In the genomic region with DNA sequence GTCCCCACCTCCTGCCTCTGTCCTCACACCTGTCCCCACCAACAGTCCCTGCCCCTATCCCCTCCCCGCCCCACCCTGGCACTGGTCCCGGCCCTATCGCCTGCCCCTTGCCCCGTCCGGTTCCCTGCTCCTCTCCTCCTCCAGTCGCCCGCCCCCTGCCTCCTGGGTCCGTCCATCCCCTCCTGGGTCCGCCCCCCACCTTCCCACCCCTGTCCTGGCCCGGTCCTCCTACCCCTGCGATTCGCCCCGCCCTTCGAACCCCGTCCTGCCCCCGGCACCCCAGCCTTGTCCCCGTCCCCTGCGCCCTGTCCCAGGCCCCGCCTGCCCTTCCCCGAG, we compare ENCODE assay signal across 8 cellular contexts. TPM values are rescaled to one million over a fixed set of nuclear protein-coding genes. Genes with fewer than 3 reads are reported as not detected.
DNase-seq lines count a peak whose midpoint lies in the region; ATAC-seq and TF ChIP-seq lines count a peak whose summit lies in the region.

No MANE protein-coding gene starts in this region.

- intact Hi-C loops in activated T-helper 2 cell treated with anti-CD3 and anti-CD28 coated beads, Interferon-gamma antibody, Interleukin-2, Interleukin-4, amounts not matched to agents 10 μg/mL and 5 μg/mL and 100 μg/mL, durations not matched to agents 14 hours and 24 hours and 36 hours (cut with micrococcal nuclease): loop anchor here (1.0 kb wide), 2 partner anchors 17 to 37 kb away; no protein-coding TSS in a partner anchor

- peak overlapping the region; percentile 80 for H3K4me3 Mint-ChIP-seq in GM23338
- peak overlapping the region; percentile 86 for H3K4me3 Mint-ChIP-seq in activated T-helper 2 cell treated with anti-CD3 and anti-CD28 coated beads, Interferon-gamma antibody, Interleukin-2, Interleukin-4, amounts not matched to agents 10 μg/mL and 5 μg/mL and 100 μg/mL, durations not matched to agents 14 hours and 24 hours and 36 hours (ENCODE audit: low read depth)
- H3K4me3 Mint-ChIP-seq in stimulated activated naive B cell treated with anti-CD40 and anti-IgM and Interleukin-4, amounts not matched to agents 10 μg/mL and 1 μg/mL and 100 μg/mL, for 72 hours: peak overlapping the region; percentile 93

- H2AFZ ChIP-seq in GM23338: no peak overlapping the region

- no peak overlapping the region for H3K27ac ChIP-seq in GM23338 (ENCODE audit: low read depth)

- H3K27me3 Mint-ChIP-seq in GM23338 (ENCODE audit: insufficient read depth, low read depth, poor library complexity): peaks cover 20% of the 10 kb centered on the region
- no peaks in the 10 kb centered on the region for H3K27me3 Mint-ChIP-seq in activated T-helper 2 cell treated with anti-CD3 and anti-CD28 coated beads, Interferon-gamma antibody, Interleukin-2, Interleukin-4, amounts not matched to agents 10 μg/mL and 5 μg/mL and 100 μg/mL, durations not matched to agents 14 hours and 24 hours and 36 hours (ENCODE audit: low read depth)
- no peaks in the 10 kb centered on the region for H3K27me3 Mint-ChIP-seq in stimulated activated naive B cell treated with anti-CD40 and anti-IgM and Interleukin-4, amounts not matched to agents 10 μg/mL and 1 μg/mL and 100 μg/mL, for 72 hours

- H3K4me1 ChIP-seq in GM23338 (ENCODE audit: insufficient read depth): peaks cover 3% of the 10 kb centered on the region; the same call in 1 of the 2 replicates

- peaks cover 21% of the 10 kb centered on the region for H3K79me2 ChIP-seq in GM23338 (replicated peaks; ENCODE audit: insufficient read depth)

- H3K9me3 Mint-ChIP-seq in GM23338: peaks cover 36% of the 10 kb centered on the region
- no peaks in the 10 kb centered on the region for H3K9me3 Mint-ChIP-seq in activated T-helper 2 cell treated with anti-CD3 and anti-CD28 coated beads, Interferon-gamma antibody, Interleukin-2, Interleukin-4, amounts not matched to agents 10 μg/mL and 5 μg/mL and 100 μg/mL, durations not matched to agents 14 hours and 24 hours and 36 hours
- no peaks in the 10 kb centered on the region for H3K9me3 Mint-ChIP-seq in stimulated activated naive B cell treated with anti-CD40 and anti-IgM and Interleukin-4, amounts not matched to agents 10 μg/mL and 1 μg/mL and 100 μg/mL, for 72 hours

- ATAC-seq in GM23338 (peak; percentile 64), GM19324 (IDR thresholded peaks at IDR 0.05; ENCODE audit: low FRiP score, unreplicated experiment) (no peak)
- peak; percentile 24 to 28 for ATAC-seq in stimulated activated naive B cell treated with anti-CD40 and anti-IgM and Interleukin-4, amounts not matched to agents 10 μg/mL and 1 μg/mL and 100 μg/mL, for 72 hours (replicated peaks)

- peak; percentile 39 for DNase-seq in GM23338 (ENCODE audit: low spot score)
- no peak for DNase-seq in activated T-helper 2 cell treated with anti-CD3 and anti-CD28 coated beads, Interferon-gamma antibody, Interleukin-2, Interleukin-4, amounts not matched to agents 10 μg/mL and 5 μg/mL and 100 μg/mL, durations not matched to agents 14 hours and 24 hours and 36 hours (ENCODE audit: low spot score)
- no peak for DNase-seq in stimulated activated naive B cell treated with anti-CD40 and anti-IgM and Interleukin-4, amounts not matched to agents 10 μg/mL and 1 μg/mL and 100 μg/mL, for 72 hours
- no peak for DNase-seq in NCI-H2107 (lab: John Stamatoyannopoulos, UW)
- no peak for DNase-seq in amygdala (lab: John Stamatoyannopoulos, UW)
- DNase-seq in occipital lobe (lab: John Stamatoyannopoulos, UW): no peak

- peaks cover 13% of the 10 kb centered on the region for H3K36me3 ChIP-seq in GM23338 (ENCODE audit: insufficient read depth)

- peaks cover 5% of the 10 kb centered on the region for H3K4me1 Mint-ChIP-seq in GM23338
- peaks cover 9% of the 10 kb centered on the region for H3K4me1 Mint-ChIP-seq in activated T-helper 2 cell treated with anti-CD3 and anti-CD28 coated beads, Interferon-gamma antibody, Interleukin-2, Interleukin-4, amounts not matched to agents 10 μg/mL and 5 μg/mL and 100 μg/mL, durations not matched to agents 14 hours and 24 hours and 36 hours (ENCODE audit: low read depth)
- peaks cover 8 to 38% of the 10 kb centered on the region in 2 donors for H3K4me1 Mint-ChIP-seq in stimulated activated naive B cell treated with anti-CD40 and anti-IgM and Interleukin-4, amounts not matched to agents 10 μg/mL and 1 μg/mL and 100 μg/mL, for 72 hours

- no peak for TF ChIP-seq CTCF in GM23338 (conservative IDR thresholded peaks at IDR 0.05; ENCODE audit: low read depth in 2 of 2)

- H3K9me2 ChIP-seq in GM23338 (ENCODE audit: insufficient read depth): peaks cover 4% of the 10 kb centered on the region; the same call in 1 of the 2 replicates

- peaks cover 20% of the 10 kb centered on the region for H4K20me1 ChIP-seq in GM23338 (replicated peaks; ENCODE audit: insufficient read depth)

- no peaks in the 10 kb centered on the region for H3K27me3 ChIP-seq in GM23338 (ENCODE audit: insufficient read depth)

- no peak overlapping the region for H3K27ac Mint-ChIP-seq in GM23338
- peak overlapping the region; percentile 63 for H3K27ac Mint-ChIP-seq in activated T-helper 2 cell treated with anti-CD3 and anti-CD28 coated beads, Interferon-gamma antibody, Interleukin-2, Interleukin-4, amounts not matched to agents 10 μg/mL and 5 μg/mL and 100 μg/mL, durations not matched to agents 14 hours and 24 hours and 36 hours
- H3K27ac Mint-ChIP-seq in stimulated activated naive B cell treated with anti-CD40 and anti-IgM and Interleukin-4, amounts not matched to agents 10 μg/mL and 1 μg/mL and 100 μg/mL, for 72 hours: peak overlapping the region; percentile 96

- peaks cover 61% of the 10 kb centered on the region for H3K36me3 Mint-ChIP-seq in GM23338 (ENCODE audit: low read depth)
- H3K36me3 Mint-ChIP-seq in activated T-helper 2 cell treated with anti-CD3 and anti-CD28 coated beads, Interferon-gamma antibody, Interleukin-2, Interleukin-4, amounts not matched to agents 10 μg/mL and 5 μg/mL and 100 μg/mL, durations not matched to agents 14 hours and 24 hours and 36 hours (ENCODE audit: low read depth): peaks cover 32% of the 10 kb centered on the region
- peaks cover 12 to 16% of the 10 kb centered on the region in 2 donors for H3K36me3 Mint-ChIP-seq in stimulated activated naive B cell treated with anti-CD40 and anti-IgM and Interleukin-4, amounts not matched to agents 10 μg/mL and 1 μg/mL and 100 μg/mL, for 72 hours

- peak overlapping the region; percentile 88 for H3K4me3 ChIP-seq in GM23338
- H3K4me3 ChIP-seq in iPS-11a (ENCODE audit: low read depth, low read length): peak overlapping the region; percentile 72

- peak overlapping the region; percentile 79 for H3K4me2 ChIP-seq in GM23338

- H3F3A ChIP-seq in GM23338 (replicated peaks; ENCODE audit: low read depth): 0 out of 2 replicates have a peak, but pooled peaks cover 2% of the 10 kb centered on the region

TF ChIP-seq in GM23338, 12 proteins besides CTCF, POLR2A, EP300 and RAD21:
- TF ChIP-seq ZNF331 (CRISPR knock-in tag; IDR thresholded peaks at IDR 0.05; ENCODE audit: low read depth): no peak

RNA-seq across cellular contexts. Expression of a gene that starts 0.4 kb away (rescaled TPM):
- total RNA-seq in GM23338 (2014; rRNA removed; shearing (Covaris generic)): 273 and 326 TPM in 2 replicates
- 793 and 860 TPM in 2 replicates for polyA plus RNA-seq in GM23338 (2016; fragmentation: Nextera tagmentation; extraction: Ambion mirVana)
- 381 and 410 TPM in 2 replicates for total RNA-seq in activated T-helper 2 cell treated with anti-CD3 and anti-CD28 coated beads, Interferon-gamma antibody, Interleukin-2, Interleukin-4, amounts not matched to agents 10 μg/mL and 5 μg/mL and 100 μg/mL, durations not matched to agents 14 hours and 24 hours and 36 hours
- total RNA-seq in occipital lobe: 96.2 TPM

RNA-seq across cellular contexts. Expression of a gene that starts 13.6 kb away (rescaled TPM):
- total RNA-seq in GM23338 (2014; rRNA removed; shearing (Covaris generic)): 4.1 and 6.8 TPM in 2 replicates
- polyA plus RNA-seq in GM23338 (2016; fragmentation: Nextera tagmentation; extraction: Ambion mirVana): 1.7 and 2.7 TPM in 2 replicates
- 19.0 and 21.0 TPM in 2 replicates for total RNA-seq in activated T-helper 2 cell treated with anti-CD3 and anti-CD28 coated beads, Interferon-gamma antibody, Interleukin-2, Interleukin-4, amounts not matched to agents 10 μg/mL and 5 μg/mL and 100 μg/mL, durations not matched to agents 14 hours and 24 hours and 36 hours
- 2.5 TPM for total RNA-seq in occipital lobe

RNA-seq across cellular contexts. Expression of a gene that starts 16.5 kb away (rescaled TPM):
- total RNA-seq in GM23338 (2014; rRNA removed; shearing (Covaris generic)): 67.1 and 86.2 TPM in 2 replicates
- polyA plus RNA-seq in GM23338 (2016; fragmentation: Nextera tagmentation; extraction: Ambion mirVana): 437 and 509 TPM in 2 replicates
- 127 and 133 TPM in 2 replicates for total RNA-seq in activated T-helper 2 cell treated with anti-CD3 and anti-CD28 coated beads, Interferon-gamma antibody, Interleukin-2, Interleukin-4, amounts not matched to agents 10 μg/mL and 5 μg/mL and 100 μg/mL, durations not matched to agents 14 hours and 24 hours and 36 hours
- total RNA-seq in occipital lobe: 76.9 TPM

RNA-seq across cellular contexts. Expression of a gene that starts 20.6 kb away (rescaled TPM):
- total RNA-seq in GM23338 (2014; rRNA removed; shearing (Covaris generic)): 31.5 and 39.9 TPM in 2 replicates
- 24.8 and 25.4 TPM in 2 replicates for polyA plus RNA-seq in GM23338 (2016; fragmentation: Nextera tagmentation; extraction: Ambion mirVana)
- total RNA-seq in activated T-helper 2 cell treated with anti-CD3 and anti-CD28 coated beads, Interferon-gamma antibody, Interleukin-2, Interleukin-4, amounts not matched to agents 10 μg/mL and 5 μg/mL and 100 μg/mL, durations not matched to agents 14 hours and 24 hours and 36 hours: 59.5 and 60.4 TPM in 2 replicates
- 8.9 TPM for total RNA-seq in occipital lobe

RNA-seq across cellular contexts. Expression of a gene that starts 23.5 kb away (rescaled TPM):
- total RNA-seq in GM23338 (2014; rRNA removed; shearing (Covaris generic)): 0.12 and 0.49 TPM in 2 replicates
- polyA plus RNA-seq in GM23338 (2016; fragmentation: Nextera tagmentation; extraction: Ambion mirVana): 0.28 and 0.36 TPM in 2 replicates
- 5.0 and 5.1 TPM in 2 replicates for total RNA-seq in activated T-helper 2 cell treated with anti-CD3 and anti-CD28 coated beads, Interferon-gamma antibody, Interleukin-2, Interleukin-4, amounts not matched to agents 10 μg/mL and 5 μg/mL and 100 μg/mL, durations not matched to agents 14 hours and 24 hours and 36 hours
- 0.94 TPM for total RNA-seq in occipital lobe
